In the genomic region with DNA sequence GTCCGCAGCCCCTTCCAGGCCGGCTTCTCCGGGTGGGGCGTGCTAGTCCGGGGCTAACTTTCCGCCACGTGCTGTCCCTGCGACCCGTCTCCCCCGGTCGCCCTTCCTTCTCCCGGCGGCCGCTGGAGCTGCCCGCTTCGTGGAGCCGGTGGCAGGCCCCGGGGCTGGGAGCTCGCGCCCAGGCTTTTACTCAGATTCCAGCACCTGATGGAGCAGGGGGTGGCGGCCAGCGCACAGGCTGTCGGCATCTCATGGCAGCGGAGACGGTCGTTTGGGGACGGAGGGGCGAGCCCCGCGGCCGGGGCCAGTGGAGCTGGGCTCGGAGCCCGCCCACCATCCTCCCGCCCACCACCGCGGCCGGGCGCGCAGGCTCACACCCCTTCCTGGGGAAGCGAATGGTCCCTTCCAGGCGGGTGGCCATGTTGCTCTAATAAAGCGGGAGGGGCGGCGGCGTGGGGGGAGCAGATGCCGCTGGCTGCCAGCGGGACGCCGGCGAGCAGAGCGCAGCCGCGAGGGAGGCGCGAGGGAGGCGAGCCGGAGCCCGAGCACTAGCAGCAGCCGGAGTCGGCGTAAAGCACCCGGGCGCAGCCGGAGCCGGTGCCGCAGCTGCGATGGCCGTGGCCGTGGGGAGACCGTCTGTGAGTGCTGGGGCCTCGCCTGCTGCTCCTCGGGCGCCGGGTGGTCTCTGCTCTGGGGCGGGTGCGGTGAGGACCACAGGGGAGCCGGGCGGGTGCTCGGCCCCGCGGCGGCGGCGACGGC, we compare ENCODE assay signal across 8 cellular contexts. TPM values are rescaled to one million over a fixed set of nuclear protein-coding genes. Genes with fewer than 3 reads are reported as not detected.
DNase-seq lines count a peak whose midpoint lies in the region; ATAC-seq and TF ChIP-seq lines count a peak whose summit lies in the region.

Gene SEPTIN11, plus strand, starts transcription at position 460 of the 759 bp plus-strand sequence. Its CDS starts 152 bp downstream, at position 612.

- CTCF ChIA-PET in PC-9 (lab: Charles Lee) = interaction anchor here (0.6 kb wide), 1 partner anchor 354 kb away, joined by 3 read pairs; no protein-coding TSS in a partner anchor

- peak within 1 kb of the TSS; percentile 85 for H3K4me3 Mint-ChIP-seq in activated T-cell treated with anti-CD3 and anti-CD28 coated beads, Interleukin-2, amount 50 U/mL, for 24 hours

- peak; percentile 32; the same call in 1 of the 2 replicates for TF ChIP-seq EP300 in Ishikawa (IDR thresholded peaks at IDR 0.05; ENCODE audit: borderline replicate concordance)

- peaks cover 4% of the 10 kb centered on the region for H3K36me3 Mint-ChIP-seq in activated T-cell treated with anti-CD3 and anti-CD28 coated beads, Interleukin-2, amount 50 U/mL, for 24 hours (ENCODE audit: low read depth)

- TF ChIP-seq CTCF in PC-9 (conservative IDR thresholded peaks at IDR 0.05) = no peak

- H3K36me3 ChIP-seq in PC-9 (ENCODE audit: low read depth) = no peaks in the 10 kb centered on the region
- H3K36me3 ChIP-seq in muscle layer of colon (ENCODE audit: insufficient read depth, low read length) = no peaks in the 10 kb centered on the region

- DNase-seq in DMS153 (lab: John Stamatoyannopoulos, UW) (peak; percentile 70), PC-9 (peak; percentile 67 to 85), erythroblast (lab: John Stamatoyannopoulos, UW) (peak; percentile 93 to 94)
- DNase-seq in activated T-cell treated with anti-CD3 and anti-CD28 coated beads, Interleukin-2, amount 50 U/mL, for 24 hours = peak; percentile 85
- DNase-seq in stimulated activated CD8-positive, alpha-beta memory T cell treated with anti-CD3 and anti-CD28 coated beads, Interleukin-7, amount 100 ng/mL, for 1 hour (ENCODE audit: low read depth in 2 of 2) = peak; percentile 64 to 69

- H3K9me3 ChIP-seq in PC-9 (ENCODE audit: insufficient read depth, low read depth) (no peaks in the 10 kb centered on the region), muscle layer of colon (ENCODE audit: low read length) (no peaks in the 10 kb centered on the region)

- peaks cover 14% of the 10 kb centered on the region; the same call in 1 of the 2 replicates for H3K4me1 ChIP-seq in PC-9 (replicated peaks; ENCODE audit: insufficient read depth)
- peaks cover 6% of the 10 kb centered on the region for H3K4me1 ChIP-seq in muscle layer of colon (ENCODE audit: insufficient read depth, low read length)

- intact Hi-C loops in PC-9 (cut with micrococcal nuclease; ENCODE audit: unreplicated experiment) = loop anchor here (1.0 to 5.0 kb wide), 5 partner anchors 51 to 208 kb away; partner anchors contain the start of genes CCNG2 and SOWAHB

- H3K4me3 ChIP-seq in PC-9 = peak within 1 kb of the TSS; percentile 70
- H3K4me3 ChIP-seq in muscle layer of colon (ENCODE audit: low read depth in 1 of 2, low read length in 2 of 2) = peak within 1 kb of the TSS; percentile 81 to 82

- peak within 1 kb of the TSS; percentile 72 for H3K27ac Mint-ChIP-seq in activated T-cell treated with anti-CD3 and anti-CD28 coated beads, Interleukin-2, amount 50 U/mL, for 24 hours

- H3K9me3 Mint-ChIP-seq in activated T-cell treated with anti-CD3 and anti-CD28 coated beads, Interleukin-2, amount 50 U/mL, for 24 hours = no peaks in the 10 kb centered on the region

- peak within 1 kb of the TSS; percentile 85 for H3K4me2 ChIP-seq in PC-9

- peak within 1 kb of the TSS; percentile 69 for H3K9ac ChIP-seq in muscle layer of colon (ENCODE audit: low read length)

- H2AFZ ChIP-seq in PC-9 = peak within 1 kb of the TSS; percentile 95

- TF ChIP-seq POLR2A in erythroblast (IDR thresholded peaks at IDR 0.05; ENCODE audit: low read length) = peak; percentile 65

- peaks cover 54% of the 10 kb centered on the region for H3K79me2 ChIP-seq in PC-9 (ENCODE audit: low read depth)

- H3K9me2 ChIP-seq in PC-9 (ENCODE audit: insufficient read depth) = no peaks in the 10 kb centered on the region

- no TSS peak for BruUV-seq in PC-9 (replicated peaks; lab: Mats Ljungman, UMichigan)

- no peaks in the 10 kb centered on the region for H3K27me3 ChIP-seq in PC-9 (ENCODE audit: insufficient read depth, low read depth)
- H3K27me3 ChIP-seq in muscle layer of colon (ENCODE audit: control insufficient read depth in 1 of 2, insufficient read depth in 2 of 2, low read length in 2 of 2) = no peaks in the 10 kb centered on the region

- POLR2A ChIA-PET in PC-9 (lab: Charles Lee; ENCODE audit: unreplicated experiment) = interaction anchor here (0.6 kb wide), 2 partner anchors 225 to 344 kb away, joined by 3 to 7 read pairs; no protein-coding TSS in a partner anchor

- H3K27ac ChIP-seq in PC-9 = peak within 1 kb of the TSS; percentile 51
- peak within 1 kb of the TSS; percentile 95 for H3K27ac ChIP-seq in muscle layer of colon (ENCODE audit: low read depth, low read length)

- peaks cover 20% of the 10 kb centered on the region for H3K4me1 Mint-ChIP-seq in activated T-cell treated with anti-CD3 and anti-CD28 coated beads, Interleukin-2, amount 50 U/mL, for 24 hours (ENCODE audit: low read depth)

- peak; percentile 69 for ATAC-seq in GM21619 (IDR thresholded peaks at IDR 0.05; ENCODE audit: unreplicated experiment)

- peak; percentile 9; the same call in 1 of the 2 replicates for TF ChIP-seq RAD21 in Ishikawa (IDR thresholded peaks at IDR 0.05; ENCODE audit: low read depth)

- H4K20me1 ChIP-seq in PC-9 (ENCODE audit: insufficient read depth) = no peaks in the 10 kb centered on the region

- peaks cover 12% of the 10 kb centered on the region for H3K27me3 Mint-ChIP-seq in activated T-cell treated with anti-CD3 and anti-CD28 coated beads, Interleukin-2, amount 50 U/mL, for 24 hours

- no peaks in the 10 kb centered on the region; the same call in 1 of the 2 replicates for H3F3A ChIP-seq in PC-9 (ENCODE audit: insufficient read depth, low read depth)

TF ChIP-seq in Ishikawa, 13 proteins besides CTCF, POLR2A, EP300 and RAD21:
- TF ChIP-seq, protein P1, sequence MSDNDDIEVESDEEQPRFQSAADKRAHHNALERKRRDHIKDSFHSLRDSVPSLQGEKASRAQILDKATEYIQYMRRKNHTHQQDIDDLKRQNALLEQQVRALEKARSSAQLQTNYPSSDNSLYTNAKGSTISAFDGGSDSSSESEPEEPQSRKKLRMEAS (IDR thresholded peaks at IDR 0.05) = peak; percentile 72
- TF ChIP-seq, protein P2, sequence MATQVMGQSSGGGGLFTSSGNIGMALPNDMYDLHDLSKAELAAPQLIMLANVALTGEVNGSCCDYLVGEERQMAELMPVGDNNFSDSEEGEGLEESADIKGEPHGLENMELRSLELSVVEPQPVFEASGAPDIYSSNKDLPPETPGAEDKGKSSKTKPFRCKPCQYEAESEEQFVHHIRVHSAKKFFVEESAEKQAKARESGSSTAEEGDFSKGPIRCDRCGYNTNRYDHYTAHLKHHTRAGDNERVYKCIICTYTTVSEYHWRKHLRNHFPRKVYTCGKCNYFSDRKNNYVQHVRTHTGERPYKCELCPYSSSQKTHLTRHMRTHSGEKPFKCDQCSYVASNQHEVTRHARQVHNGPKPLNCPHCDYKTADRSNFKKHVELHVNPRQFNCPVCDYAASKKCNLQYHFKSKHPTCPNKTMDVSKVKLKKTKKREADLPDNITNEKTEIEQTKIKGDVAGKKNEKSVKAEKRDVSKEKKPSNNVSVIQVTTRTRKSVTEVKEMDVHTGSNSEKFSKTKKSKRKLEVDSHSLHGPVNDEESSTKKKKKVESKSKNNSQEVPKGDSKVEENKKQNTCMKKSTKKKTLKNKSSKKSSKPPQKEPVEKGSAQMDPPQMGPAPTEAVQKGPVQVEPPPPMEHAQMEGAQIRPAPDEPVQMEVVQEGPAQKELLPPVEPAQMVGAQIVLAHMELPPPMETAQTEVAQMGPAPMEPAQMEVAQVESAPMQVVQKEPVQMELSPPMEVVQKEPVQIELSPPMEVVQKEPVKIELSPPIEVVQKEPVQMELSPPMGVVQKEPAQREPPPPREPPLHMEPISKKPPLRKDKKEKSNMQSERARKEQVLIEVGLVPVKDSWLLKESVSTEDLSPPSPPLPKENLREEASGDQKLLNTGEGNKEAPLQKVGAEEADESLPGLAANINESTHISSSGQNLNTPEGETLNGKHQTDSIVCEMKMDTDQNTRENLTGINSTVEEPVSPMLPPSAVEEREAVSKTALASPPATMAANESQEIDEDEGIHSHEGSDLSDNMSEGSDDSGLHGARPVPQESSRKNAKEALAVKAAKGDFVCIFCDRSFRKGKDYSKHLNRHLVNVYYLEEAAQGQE (IDR thresholded peaks at IDR 0.05; ENCODE audit: low read depth) = no peak
- TF ChIP-seq CEBPB (IDR thresholded peaks at IDR 0.05) = no peak
- no peak; the same call in 1 of the 2 replicates for TF ChIP-seq TEAD4 (IDR thresholded peaks at IDR 0.05)
- TF ChIP-seq YY1 (IDR thresholded peaks at IDR 0.05; ENCODE audit: low read depth) = peak; percentile 90
- TF ChIP-seq, protein P3, sequence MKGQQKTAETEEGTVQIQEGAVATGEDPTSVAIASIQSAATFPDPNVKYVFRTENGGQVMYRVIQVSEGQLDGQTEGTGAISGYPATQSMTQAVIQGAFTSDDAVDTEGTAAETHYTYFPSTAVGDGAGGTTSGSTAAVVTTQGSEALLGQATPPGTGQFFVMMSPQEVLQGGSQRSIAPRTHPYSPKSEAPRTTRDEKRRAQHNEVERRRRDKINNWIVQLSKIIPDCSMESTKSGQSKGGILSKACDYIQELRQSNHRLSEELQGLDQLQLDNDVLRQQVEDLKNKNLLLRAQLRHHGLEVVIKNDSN (IDR thresholded peaks at IDR 0.05) = peak; percentile 36
- peak; percentile 58 for TF ChIP-seq ZBTB7A (IDR thresholded peaks at IDR 0.05; ENCODE audit: low read depth)
- peak; percentile 79 for TF ChIP-seq TAF1 (IDR thresholded peaks at IDR 0.05; ENCODE audit: low read depth)
- no peak for TF ChIP-seq CREB1 (IDR thresholded peaks at IDR 0.05; ENCODE audit: low read depth)
- TF ChIP-seq EGR1 (IDR thresholded peaks at IDR 0.05) = peak; percentile 72
- TF ChIP-seq FOXM1 (IDR thresholded peaks at IDR 0.05; ENCODE audit: borderline replicate concordance, low read depth) = no peak
- TF ChIP-seq TCF12 (IDR thresholded peaks at IDR 0.05; ENCODE audit: low read depth) = peak; percentile 61
- peak; percentile 50; the same call in 1 of the 2 replicates for TF ChIP-seq NFIC (IDR thresholded peaks at IDR 0.05)

RNA-seq across cellular contexts. Expression of gene SEPTIN11, which starts in this region (rescaled TPM):
- 38.8 and 48.1 TPM in 2 replicates for total RNA-seq in PC-9 (2021)

Comparison
In these comparisons a context has a peak if more than half of its experiments do, and no peak if none do; other contexts are left out.
1. Peak in every context shown above with its lines: DNase-seq, ATAC-seq, H3K4me3 ChIP-seq and H3K27ac ChIP-seq.